In the genomic region with DNA sequence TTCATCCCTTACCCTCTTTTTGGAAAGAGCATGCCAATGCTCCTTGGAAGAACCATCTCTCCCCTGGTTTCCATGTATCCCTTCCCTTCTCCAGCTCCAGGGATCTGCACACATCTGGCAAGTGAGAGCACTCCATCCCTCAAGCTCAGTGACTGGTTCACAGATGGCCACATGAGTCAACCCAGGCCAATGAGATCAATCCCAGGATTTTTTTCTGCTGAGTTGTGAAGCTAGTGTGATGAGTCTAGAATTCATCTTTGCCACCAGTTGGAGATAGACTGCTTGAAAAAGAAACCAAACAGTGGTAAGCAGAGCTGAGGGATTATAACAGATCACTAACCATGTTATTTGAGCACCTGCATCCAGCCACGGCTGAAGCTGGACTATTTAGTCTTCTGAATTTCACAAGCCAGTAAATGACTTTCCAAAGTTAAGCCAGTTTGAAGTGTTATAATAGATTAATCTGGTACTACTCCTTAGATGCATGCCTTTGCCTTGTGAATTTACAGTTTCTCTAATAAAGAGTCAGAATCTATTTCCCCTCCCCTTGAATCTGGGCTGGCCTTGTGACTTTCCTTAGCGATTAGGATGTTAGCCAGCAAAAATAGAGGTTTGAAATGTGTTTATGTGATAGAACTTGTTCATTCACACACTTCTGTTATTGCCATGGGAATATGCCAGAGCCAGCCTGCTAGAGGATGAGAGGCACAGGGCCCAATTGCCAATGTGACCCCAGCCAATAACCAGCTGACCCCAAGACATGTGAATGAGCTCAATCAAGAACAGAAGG, we compare ENCODE assay signal across 16 cellular contexts.
DNase-seq lines count a peak whose midpoint lies in the region; ATAC-seq and TF ChIP-seq lines count a peak whose summit lies in the region.
"Had no signal": no experiment of that assay in that cellular context is flagged by ENCODE, and none has a peak within 500 bp of the region (broad histone marks: within the 10 kb centered on the region; RNA-seq: fewer than 3 reads in every experiment).

No MANE protein-coding gene starts in this region.

- H3K27me3 ChIP-seq in gastroesophageal sphincter, result no peaks in the 10 kb centered on the region
- no peaks in the 10 kb centered on the region for H3K27me3 ChIP-seq in body of pancreas
- H3K27me3 ChIP-seq: ascending aorta, right atrium auricular region, vagina had no signal

- intact Hi-C loops in body of pancreas (cut with DNase I), result no loop called here

- H3K27ac ChIP-seq in gastroesophageal sphincter (peak overlapping the region in 3 of 4 donors; percentile 18 to 29 (median 26)), body of pancreas (no peak overlapping the region)
- H3K27ac ChIP-seq: ascending aorta, epithelial cell of prostate, right atrium auricular region, vagina had no signal

- in situ Hi-C loops in ACHN (cut with HindIII; ENCODE audit: low pct_ligation_motif_present, low pct_unique_long_range_greater_than_20kb, low sequenced_read_pairs), result no loop called here

- 20 to 40% methylated on average over 1 to 2 of the region's 2 CpGs for WGBS in gastroesophageal sphincter (ENCODE audit: low coverage in 1 of 2), 2 donors
- WGBS in body of pancreas, 2 donors, result 63 to 67% methylated on average over 2 of the region's 2 CpGs

- peak; percentile 49 for DNase-seq in ACHN
- peak; percentile 66 for DNase-seq in ELR (ENCODE audit: low read depth)
- peak; percentile 97 for DNase-seq in RPMI7951 (ENCODE audit: low read depth)
- no peak for DNase-seq in body of pancreas
- no peak for DNase-seq in stimulated activated CD4-positive, alpha-beta T cell treated with anti-CD3 and anti-CD28 coated beads, Interleukin-2, amount 100 ng/mL, for 48 hours
- no peak for DNase-seq in activated effector memory CD4-positive, alpha-beta T cell treated with Interleukin-2 at 50 U/mL for 16 hours
- DNase-seq: activated CD4-positive, CD25-positive, alpha-beta regulatory T cell; activated gamma-delta T cell treated with Interleukin-2 at 50 U/mL for 16 hours; hippocampal formation; NCI-H2107 had no signal

- H3K4me3 ChIP-seq in gastroesophageal sphincter (no peak overlapping the region), body of pancreas (no peak overlapping the region)
- H3K4me3 ChIP-seq: ascending aorta, right atrium auricular region, vagina had no signal

- no peak for TF ChIP-seq EP300 in gastroesophageal sphincter (IDR thresholded peaks at IDR 0.05)

- no peak for ATAC-seq in gastroesophageal sphincter
- ATAC-seq in body of pancreas, result no peak
- no peak for ATAC-seq in GM21360 (IDR thresholded peaks at IDR 0.05; ENCODE audit: unreplicated experiment)

- H3K9me3 ChIP-seq in gastroesophageal sphincter, result no peaks in the 10 kb centered on the region
- no peaks in the 10 kb centered on the region for H3K9me3 ChIP-seq in body of pancreas
- H3K9me3 ChIP-seq: ascending aorta, right atrium auricular region, vagina had no signal

- TF ChIP-seq CTCF in gastroesophageal sphincter (IDR thresholded peaks at IDR 0.05) (no peak), body of pancreas (IDR thresholded peaks at IDR 0.05) (no peak)

- no peaks in the 10 kb centered on the region for H3K36me3 ChIP-seq in gastroesophageal sphincter
- H3K36me3 ChIP-seq in body of pancreas (replicated peaks in 1 of 2; ENCODE audit: insufficient read depth in 1 of 2, low read depth in 2 of 2), result no peaks in the 10 kb centered on the region
- H3K36me3 ChIP-seq: ascending aorta, right atrium auricular region, vagina had no signal

- H3K4me1 ChIP-seq in gastroesophageal sphincter (peaks cover 0 to 24% (median 0%) of the 10 kb centered on the region in 3 donors), body of pancreas (no peaks in the 10 kb centered on the region)
- H3K4me1 ChIP-seq: ascending aorta, right atrium auricular region had no signal

- TF ChIP-seq POLR2A in gastroesophageal sphincter (IDR thresholded peaks at IDR 0.05), result no peak
- no peak for TF ChIP-seq POLR2A in body of pancreas (IDR thresholded peaks at IDR 0.05)

Comparison
In these comparisons a context has a peak if more than half of its experiments do, and no peak if none do; other contexts are left out.
1. DNase-seq: peak in ACHN (single experiment), ELR (single experiment) and RPMI7951 (single experiment); none in body of pancreas (0 of 4), stimulated activated CD4-positive, alpha-beta T cell treated with anti-CD3 and anti-CD28 coated beads, Interleukin-2, amount 100 ng/mL, for 48 hours (0 of 2) and activated effector memory CD4-positive, alpha-beta T cell treated with Interleukin-2 at 50 U/mL for 16 hours (single experiment).
2. H3K27ac ChIP-seq: peak in gastroesophageal sphincter (3 of 4); none in body of pancreas (0 of 4).